ENCODE assay signal across 16 cellular contexts in the genomic region with DNA sequence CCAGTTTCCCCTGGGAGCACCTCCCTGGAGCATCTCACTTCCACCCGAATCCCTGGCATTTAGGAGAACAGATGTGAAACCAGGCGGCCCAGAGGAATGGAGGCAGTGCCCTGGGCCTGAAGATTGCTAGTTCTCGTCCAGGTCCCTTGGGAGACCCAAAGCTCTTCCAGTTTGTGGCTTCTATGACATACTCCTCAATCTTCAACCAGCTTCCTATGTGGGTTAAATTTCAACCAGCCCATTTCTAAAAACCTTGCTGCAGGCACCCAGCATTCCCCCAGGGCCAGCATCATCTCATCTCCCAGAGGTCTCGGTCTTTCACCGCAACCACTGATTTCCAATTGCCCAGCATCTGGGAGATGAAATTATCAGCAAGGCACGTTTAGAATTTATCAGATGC.
"Had no signal": no experiment of that assay in that cellular context is flagged by ENCODE, and none has a peak within 500 bp of the region (broad histone marks: within the 10 kb centered on the region; RNA-seq: fewer than 3 reads in every experiment).

No MANE protein-coding gene starts in this region.

- H3K36me3 Mint-ChIP-seq: activated naive CD4-positive, alpha-beta T cell treated with anti-CD3 and anti-CD28 coated beads, Interleukin-2, amount 50 U/mL, for 24 hours; memory B cell; natural killer cell had no signal

- H3K4me3 Mint-ChIP-seq: activated naive CD4-positive, alpha-beta T cell treated with anti-CD3 and anti-CD28 coated beads, Interleukin-2, amount 50 U/mL, for 24 hours; memory B cell; natural killer cell; stimulated activated naive CD8-positive, alpha-beta T cell treated with anti-CD3 and anti-CD28 coated beads, Interleukin-15, amount 100 ng/mL, for 72 hours; T-helper 2 cell treated with Interferon-gamma antibody and Interleukin-4, amounts not matched to agents 5 μg/mL and 100 μg/mL, for 36 hours had no signal

- H3K27ac Mint-ChIP-seq: activated naive CD4-positive, alpha-beta T cell treated with anti-CD3 and anti-CD28 coated beads, Interleukin-2, amount 50 U/mL, for 24 hours; memory B cell; natural killer cell; stimulated activated naive CD8-positive, alpha-beta T cell treated with anti-CD3 and anti-CD28 coated beads, Interleukin-15, amount 100 ng/mL, for 72 hours; T-helper 2 cell treated with Interferon-gamma antibody and Interleukin-4, amounts not matched to agents 5 μg/mL and 100 μg/mL, for 36 hours had no signal

- H3K4me3 ChIP-seq: adrenal gland, hepatocyte, ovary, psoas muscle, skin epidermis, upper lobe of left lung had no signal

- H3K9me3 Mint-ChIP-seq: activated naive CD4-positive, alpha-beta T cell treated with anti-CD3 and anti-CD28 coated beads, Interleukin-2, amount 50 U/mL, for 24 hours; memory B cell; natural killer cell; stimulated activated naive CD8-positive, alpha-beta T cell treated with anti-CD3 and anti-CD28 coated beads, Interleukin-15, amount 100 ng/mL, for 72 hours; T-helper 2 cell treated with Interferon-gamma antibody and Interleukin-4, amounts not matched to agents 5 μg/mL and 100 μg/mL, for 36 hours had no signal

- H3K27me3 Mint-ChIP-seq: activated naive CD4-positive, alpha-beta T cell treated with anti-CD3 and anti-CD28 coated beads, Interleukin-2, amount 50 U/mL, for 24 hours; stimulated activated naive CD8-positive, alpha-beta T cell treated with anti-CD3 and anti-CD28 coated beads, Interleukin-15, amount 100 ng/mL, for 72 hours had no signal

- DNase-seq: activated CD4-positive, alpha-beta T cell treated with anti-CD3 and anti-CD28 coated beads, Interleukin-2, amount 50 U/mL, for 4 hours; activated gamma-delta T cell; adrenal gland; natural killer cell; ovary; psoas muscle; right cardiac atrium; stimulated activated CD4-positive, alpha-beta T cell treated with anti-CD3 and anti-CD28 coated beads, Interleukin-15, amount 100 ng/mL, for 24 hours; stimulated activated CD4-positive, alpha-beta T cell treated with anti-CD3 and anti-CD28 coated beads, Interleukin-2, amount 100 ng/mL, for 48 hours; stimulated activated naive CD8-positive, alpha-beta T cell treated with anti-CD3 and anti-CD28 coated beads, Interleukin-15, amount 100 ng/mL, for 72 hours; upper lobe of left lung had no signal

- H3K27ac ChIP-seq: adrenal gland, hepatocyte, ovary, psoas muscle, skin epidermis, upper lobe of left lung had no signal

- ATAC-seq: natural killer cell; psoas muscle; stimulated activated naive CD8-positive, alpha-beta T cell treated with anti-CD3 and anti-CD28 coated beads, Interleukin-15, amount 100 ng/mL, for 72 hours had no signal

- H3K4me1 Mint-ChIP-seq: memory B cell; natural killer cell; stimulated activated naive CD8-positive, alpha-beta T cell treated with anti-CD3 and anti-CD28 coated beads, Interleukin-15, amount 100 ng/mL, for 72 hours had no signal

- H3K27me3 ChIP-seq: adrenal gland, hepatocyte, ovary, upper lobe of left lung had no signal

- H3K36me3 ChIP-seq: adrenal gland, ovary, upper lobe of left lung had no signal
